In genomic region chr12:57085999-57086950, GRCh38 we compare ENCODE assay signal across 8 cellular contexts. TPM values are rescaled to one million over a fixed set of nuclear protein-coding genes. Genes with fewer than 3 reads are reported as not detected.
DNase-seq lines count a peak whose midpoint lies in the region; ATAC-seq, FAIRE-seq and TF ChIP-seq lines count a peak whose summit lies in the region.

No MANE protein-coding gene starts in this region.

- H3K4me1 ChIP-seq in right cardiac atrium (ENCODE audit: control insufficient read depth, insufficient read depth, low read length) (peaks cover 4% of the 10 kb centered on the region), rectal smooth muscle tissue (ENCODE audit: control insufficient read depth, insufficient read depth, low read length) (peaks cover 18% of the 10 kb centered on the region)

- H3K27ac ChIP-seq in adipose tissue (ENCODE audit: low read depth, low read length) (peak overlapping the region; percentile 98), right cardiac atrium (ENCODE audit: low read length) (peak overlapping the region; percentile 96), rectal smooth muscle tissue (ENCODE audit: low read depth, low read length) (peak overlapping the region; percentile 99)

- peak; percentile 23 to 31 for ATAC-seq in right cardiac atrium

- H3K4me3 ChIP-seq in right cardiac atrium (ENCODE audit: low read length) = peak overlapping the region; percentile 78
- H3K4me3 ChIP-seq in rectal smooth muscle tissue (ENCODE audit: low read length) = peak overlapping the region; percentile 86

- peaks cover 4% of the 10 kb centered on the region for H3K36me3 ChIP-seq in rectal smooth muscle tissue (ENCODE audit: control insufficient read depth, insufficient read depth, low read length)

- DNase-seq in Ammon's horn (ENCODE audit: low spot score) (peak; percentile 73), GM20000 (ENCODE audit: low spot score) (peak; percentile 40), RCC 7860 (ENCODE audit: low spot score) (peak; percentile 36), right cardiac atrium (peak; percentile 80 to 91 (median 90)), GOT3 (lab: John Stamatoyannopoulos, UW) (no peak), NCI-H345 treated with DMSO at 0.1 percent for 48 hours (lab: John Stamatoyannopoulos, UW; ENCODE audit: unreplicated experiment) (no peak)

- no peaks in the 10 kb centered on the region for H3K27me3 ChIP-seq in right cardiac atrium (ENCODE audit: control insufficient read depth, insufficient read depth)
- no peaks in the 10 kb centered on the region for H3K27me3 ChIP-seq in rectal smooth muscle tissue (ENCODE audit: control insufficient read depth, insufficient read depth, low read length)

- intact Hi-C loops in right cardiac atrium (cut with DNase I) = no loop called here

- no peaks in the 10 kb centered on the region for H3K9me3 ChIP-seq in right cardiac atrium (ENCODE audit: control insufficient read depth, low read length)

- peak overlapping the region; percentile 91 for H3K9ac ChIP-seq in rectal smooth muscle tissue (ENCODE audit: low read length)

- WGBS in adipose tissue, 3 donors = 2 to 21% (median 3%) methylated on average over 24 of the region's 24 CpGs
- 6% methylated on average over 24 of the region's 24 CpGs for WGBS in right cardiac atrium

- peak; percentile 7 for FAIRE-seq in RCC 7860 (lab: Jason Lieb, UNC)

- peak; percentile 49 for TF ChIP-seq CTCF in GM20000 (IDR thresholded peaks at IDR 0.05; ENCODE audit: extremely low read depth, missing control alignments)

RNA-seq across cellular contexts. Expression of gene NAB2, which starts 2.6 kb away (rescaled TPM):
- 10 to 100 TPM in 2 of 3 donors, 1 to 10 TPM in 1; 3.9 to 26.9 (median 17.1) TPM for polyA plus RNA-seq in adipose tissue
- total RNA-seq in right cardiac atrium = 10 to 100 TPM; 12.8 to 22.7 (median 14.7) TPM
- 13.8 TPM for polyA plus RNA-seq in right cardiac atrium

RNA-seq across cellular contexts. Expression of gene NEMP1, which starts 7.7 kb away (rescaled TPM):
- polyA plus RNA-seq in adipose tissue = 1 to 10 TPM; 1.7 to 2.3 (median 1.8) TPM
- 1 to 10 TPM; 4.4 to 6.1 (median 5.1) TPM for total RNA-seq in right cardiac atrium
- polyA plus RNA-seq in right cardiac atrium = 1.6 TPM

RNA-seq across cellular contexts. Expression of gene STAT6, which starts 24.9 kb away (rescaled TPM):
- 100 to 1,000 TPM in 2 of 3 donors, 10 to 100 TPM in 1; 57.2 to 170 (median 120) TPM for polyA plus RNA-seq in adipose tissue
- 10 to 100 TPM; 77.8 to 89.6 (median 83.6) TPM for total RNA-seq in right cardiac atrium
- 57.6 TPM for polyA plus RNA-seq in right cardiac atrium

RNA-seq across cellular contexts. Expression of gene MYO1A, which starts 36.3 kb away (rescaled TPM):
- polyA plus RNA-seq in adipose tissue (1 to 10 TPM in 1 of 3 donors, under 1 TPM in 2; 0.08 to 1.5 (median 0.11) TPM), right cardiac atrium (0.02 TPM)
- under 1 TPM in 3 of 4 donors, not detected in 1; 0.28 to 0.43 (median 0.35) TPM for total RNA-seq in right cardiac atrium

RNA-seq across cellular contexts. Expression of gene LRP1, which starts 42.0 kb away (rescaled TPM):
- polyA plus RNA-seq in adipose tissue (100 to 1,000 TPM in 2 of 3 donors, 10 to 100 TPM in 1; 28.1 to 414 (median 116) TPM), right cardiac atrium (55.0 TPM)
- 100 to 1,000 TPM in 3 of 4 donors, 10 to 100 TPM in 1; 79.7 to 181 (median 154) TPM for total RNA-seq in right cardiac atrium

Comparison
In these comparisons a context has a peak if more than half of its experiments do, and no peak if none do; other contexts are left out.
1. DNase-seq: peak in Ammon's horn (single experiment), GM20000 (single experiment), RCC 7860 (single experiment) and right cardiac atrium (3 of 3); none in GOT3 (single experiment) and NCI-H345 treated with DMSO at 0.1 percent for 48 hours (single experiment).
2. Peak in every context shown above with its lines, with median percentiles within 50 percentile points of each other: H3K27ac ChIP-seq.